Comparison of ENCODE assay signal across 28 cellular contexts in genomic region chr2:160943429-160943828, GRCh38.
"Had no signal": no experiment of that assay in that cellular context is flagged by ENCODE, and none has a peak within 500 bp of the region (broad histone marks: within the 10 kb centered on the region; RNA-seq: fewer than 3 reads in every experiment).

No MANE protein-coding gene starts in this region.

- H3K27ac Mint-ChIP-seq: stimulated activated effector memory CD8-positive, alpha-beta T cell treated with anti-CD3 and anti-CD28 coated beads, Interleukin-12 subunit alpha, Interleukin-12 subunit beta, amount 100 ng/mL, for 72 hours; stimulated activated memory B cell treated with anti-CD40 and anti-IgM and Interleukin-4, amounts not matched to agents 10 μg/mL and 1 μg/mL and 100 μg/mL, for 72 hours; stimulated activated naive B cell treated with anti-CD40 and anti-IgM and Interleukin-4, amounts not matched to agents 10 μg/mL and 1 μg/mL and 100 μg/mL, for 72 hours; stimulated activated naive CD8-positive, alpha-beta T cell treated with anti-CD3 and anti-CD28 coated beads, Interleukin-15, amount 100 ng/mL, for 72 hours; stimulated activated naive CD8-positive, alpha-beta T cell treated with anti-CD3 and anti-CD28 coated beads, Interleukin-15, Interleukin-2, amounts not matched to agents 100 ng/mL and 50 ng/mL, for 24 hours; type B pancreatic cell had no signal

- H3K9me3 Mint-ChIP-seq: stimulated activated effector memory CD8-positive, alpha-beta T cell treated with anti-CD3 and anti-CD28 coated beads, Interleukin-12 subunit alpha, Interleukin-12 subunit beta, amount 100 ng/mL, for 72 hours; stimulated activated memory B cell treated with anti-CD40 and anti-IgM and Interleukin-4, amounts not matched to agents 10 μg/mL and 1 μg/mL and 100 μg/mL, for 72 hours; stimulated activated naive B cell treated with anti-CD40 and anti-IgM and Interleukin-4, amounts not matched to agents 10 μg/mL and 1 μg/mL and 100 μg/mL, for 72 hours; stimulated activated naive CD8-positive, alpha-beta T cell treated with anti-CD3 and anti-CD28 coated beads, Interleukin-15, amount 100 ng/mL, for 72 hours; stimulated activated naive CD8-positive, alpha-beta T cell treated with anti-CD3 and anti-CD28 coated beads, Interleukin-15, Interleukin-2, amounts not matched to agents 100 ng/mL and 50 ng/mL, for 24 hours; type B pancreatic cell had no signal

- DNase-seq: stimulated activated CD4-positive, alpha-beta T cell treated with anti-CD3 and anti-CD28 coated beads, Interleukin-2, amount 100 ng/mL, for 48 hours; stimulated activated CD4-positive, alpha-beta T cell treated with anti-CD3 and anti-CD28 coated beads, Interleukin-4, amount 100 ng/mL, for 1 hour; stimulated activated CD4-positive, alpha-beta T cell treated with anti-CD3 and anti-CD28 coated beads, Interleukin-4, amount 100 ng/mL, for 24 hours; stimulated activated CD4-positive, alpha-beta T cell treated with anti-CD3 and anti-CD28 coated beads, Interleukin-4, amount 100 ng/mL, for 4 hours; stimulated activated CD8-positive, alpha-beta memory T cell treated with anti-CD3 and anti-CD28 coated beads, Interleukin-4, amount 100 ng/mL, for 48 hours; stimulated activated naive B cell treated with anti-CD40 and anti-IgM and Interleukin-4, amounts not matched to agents 10 μg/mL and 1 μg/mL and 100 μg/mL, for 72 hours; stimulated activated naive CD4-positive, alpha-beta T cell; stimulated activated naive CD4-positive, alpha-beta T cell treated with Interleukin-2 at 50 U/mL for 16 hours; stimulated activated naive CD8-positive, alpha-beta T cell treated with anti-CD3 and anti-CD28 coated beads, Interleukin-15, amount 100 ng/mL, for 72 hours; stimulated activated naive CD8-positive, alpha-beta T cell treated with anti-CD3 and anti-CD28 coated beads, Interleukin-15, Interleukin-2, amounts not matched to agents 100 U/mL and 50 U/mL, for 24 hours; stomach; substantia nigra; testis; thyroid gland; transverse colon; upper lobe of left lung; upper lobe of right lung; uterus had no signal

- ATAC-seq: stimulated activated effector memory CD8-positive, alpha-beta T cell treated with anti-CD3 and anti-CD28 coated beads, Interleukin-12 subunit alpha, Interleukin-12 subunit beta, amount 100 ng/mL, for 72 hours; stimulated activated memory B cell treated with anti-CD40 and anti-IgM and Interleukin-4, amounts not matched to agents 10 μg/mL and 1 μg/mL and 100 μg/mL, for 72 hours; stimulated activated naive B cell treated with anti-CD40 and anti-IgM and Interleukin-4, amounts not matched to agents 10 μg/mL and 1 μg/mL and 100 μg/mL, for 72 hours; stimulated activated naive CD8-positive, alpha-beta T cell treated with anti-CD3 and anti-CD28 coated beads, Interleukin-15, amount 100 ng/mL, for 72 hours; stimulated activated naive CD8-positive, alpha-beta T cell treated with anti-CD3 and anti-CD28 coated beads, Interleukin-15, Interleukin-2, amounts not matched to agents 100 U/mL and 50 U/mL, for 24 hours; upper lobe of right lung had no signal

- H3K36me3 Mint-ChIP-seq: stimulated activated effector memory CD8-positive, alpha-beta T cell treated with anti-CD3 and anti-CD28 coated beads, Interleukin-12 subunit alpha, Interleukin-12 subunit beta, amount 100 ng/mL, for 72 hours; stimulated activated memory B cell treated with anti-CD40 and anti-IgM and Interleukin-4, amounts not matched to agents 10 μg/mL and 1 μg/mL and 100 μg/mL, for 72 hours; stimulated activated naive B cell treated with anti-CD40 and anti-IgM and Interleukin-4, amounts not matched to agents 10 μg/mL and 1 μg/mL and 100 μg/mL, for 72 hours; type B pancreatic cell had no signal

- H3K9me3 ChIP-seq: stomach, suprapubic skin, testis, thoracic aorta, thyroid gland, tibial artery, tibial nerve, transverse colon, upper lobe of left lung, upper lobe of right lung, uterus, vagina had no signal

- H3K4me3 Mint-ChIP-seq: stimulated activated effector memory CD8-positive, alpha-beta T cell treated with anti-CD3 and anti-CD28 coated beads, Interleukin-12 subunit alpha, Interleukin-12 subunit beta, amount 100 ng/mL, for 72 hours; stimulated activated memory B cell treated with anti-CD40 and anti-IgM and Interleukin-4, amounts not matched to agents 10 μg/mL and 1 μg/mL and 100 μg/mL, for 72 hours; stimulated activated naive B cell treated with anti-CD40 and anti-IgM and Interleukin-4, amounts not matched to agents 10 μg/mL and 1 μg/mL and 100 μg/mL, for 72 hours; stimulated activated naive CD8-positive, alpha-beta T cell treated with anti-CD3 and anti-CD28 coated beads, Interleukin-15, amount 100 ng/mL, for 72 hours; stimulated activated naive CD8-positive, alpha-beta T cell treated with anti-CD3 and anti-CD28 coated beads, Interleukin-15, Interleukin-2, amounts not matched to agents 100 ng/mL and 50 ng/mL, for 24 hours; type B pancreatic cell had no signal

- H3K4me3 ChIP-seq: stomach, suprapubic skin, testis, thoracic aorta, thyroid gland, tibial artery, tibial nerve, transverse colon, upper lobe of left lung, upper lobe of right lung, uterus, vagina had no signal

- FAIRE-seq: urothelium cell line had no signal

- H3K4me1 ChIP-seq: testis had no signal

- H3K27me3 Mint-ChIP-seq: stimulated activated naive CD8-positive, alpha-beta T cell treated with anti-CD3 and anti-CD28 coated beads, Interleukin-15, amount 100 ng/mL, for 72 hours; stimulated activated naive CD8-positive, alpha-beta T cell treated with anti-CD3 and anti-CD28 coated beads, Interleukin-15, Interleukin-2, amounts not matched to agents 100 ng/mL and 50 ng/mL, for 24 hours; type B pancreatic cell had no signal

- H3K27ac ChIP-seq: stomach, suprapubic skin, testis, thoracic aorta, thyroid gland, tibial artery, tibial nerve, transverse colon, upper lobe of left lung, upper lobe of right lung, uterus, vagina had no signal
